ENCODE assay signal across 19 cellular contexts in the genomic region with DNA sequence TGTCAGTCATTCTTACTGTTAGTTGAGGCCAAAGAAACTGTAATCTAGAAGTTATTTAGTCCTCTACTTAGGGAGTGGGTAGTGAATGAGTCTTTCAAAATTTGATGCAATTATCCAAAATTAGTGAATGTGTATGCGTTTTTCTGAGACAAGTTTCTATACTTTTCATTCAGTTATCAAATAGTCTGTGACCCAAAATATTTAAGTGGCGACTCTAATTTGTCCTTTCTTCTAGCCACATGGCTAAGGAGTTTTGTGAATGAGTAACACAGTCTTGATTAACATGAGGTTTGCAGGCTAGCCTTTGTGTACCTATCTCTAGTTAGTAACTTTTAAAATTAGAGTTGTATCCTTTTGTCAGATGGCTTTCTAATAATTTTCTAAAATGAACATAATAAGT. TPM values are rescaled to one million over a fixed set of nuclear protein-coding genes. Genes with fewer than 3 reads are reported as not detected.
DNase-seq lines count a peak whose midpoint lies in the region; ATAC-seq and TF ChIP-seq lines count a peak whose summit lies in the region.
"Had no signal": no experiment of that assay in that cellular context is flagged by ENCODE, and none has a peak within 500 bp of the region (broad histone marks: within the 10 kb centered on the region; RNA-seq: fewer than 3 reads in every experiment).

No MANE protein-coding gene starts in this region.

- peaks cover 5% of the 10 kb centered on the region for H4K20me1 ChIP-seq in MM.1S (ENCODE audit: insufficient read depth, low read length)

- TF ChIP-seq CTCF in cardiac fibroblast (IDR thresholded peaks at IDR 0.05; ENCODE audit: low read depth, low read length) (no peak), MM.1S (IDR thresholded peaks at IDR 0.05; ENCODE audit: low read length) (no peak)

- H3K4me1 ChIP-seq in MM.1S (ENCODE audit: low read length) = peaks cover 4% of the 10 kb centered on the region; the same call in 1 of the 2 replicates
- H3K4me1 ChIP-seq: BE2C, lower lobe of right lung had no signal

- H3K4me3 ChIP-seq in cardiac fibroblast (replicated peaks in 1 of 2; ENCODE audit: low read depth in 2 of 2, low read length in 2 of 2) (no peak overlapping the region), MM.1S (ENCODE audit: low read length) (no peak overlapping the region)
- H3K4me3 ChIP-seq: lower lobe of right lung, smooth muscle cell had no signal

- H3K36me3 ChIP-seq in MM.1S (replicated peaks; ENCODE audit: insufficient read depth, low read length) = no peaks in the 10 kb centered on the region
- H3K36me3 ChIP-seq: BE2C had no signal

- no peak overlapping the region for H2AFZ ChIP-seq in MM.1S (ENCODE audit: low read length)

- peaks cover 35% of the 10 kb centered on the region for H3K27me3 ChIP-seq in MM.1S (replicated peaks; ENCODE audit: insufficient read depth, low read length)
- H3K27me3 ChIP-seq: BE2C had no signal

- H3K79me2 ChIP-seq in MM.1S (ENCODE audit: low read length) = no peaks in the 10 kb centered on the region

- no peak overlapping the region for H3K27ac ChIP-seq in MM.1S (ENCODE audit: low read length)
- H3K27ac ChIP-seq: lower lobe of right lung had no signal

- DNase-seq in AG20443 (ENCODE audit: low spot score) (peak; percentile 21), NCI-H226 (peak; percentile 14), cardiac fibroblast (ENCODE audit: low read depth in 2 of 2) (peak; percentile 19 to 76), kidney glomerular epithelial cell (lab: John Stamatoyannopoulos, UW) (peak; percentile 43), UCSD-AML1 (lab: John Stamatoyannopoulos, UW; ENCODE audit: unreplicated experiment) (no peak), NCI-H345 treated with DMSO at 0.1 percent for 48 hours (lab: John Stamatoyannopoulos, UW; ENCODE audit: unreplicated experiment) (no peak), MM.1S (no peak), left cardiac atrium (no peak)
- DNase-seq: activated T-cell treated with anti-CD3 and anti-CD28 coated beads for 4 hours; BE2C; Calu3; central memory CD4-positive, alpha-beta T cell; lower lobe of right lung; naive B cell; NCI-H1048; NCI-H2081 treated with DMSO at 0.1 percent for 48 hours; NCI-H526 treated with DMSO at 0.1 percent for 48 hours; posterior cingulate gyrus had no signal

- no peaks in the 10 kb centered on the region for H3K9me2 ChIP-seq in MM.1S (replicated peaks; ENCODE audit: insufficient read depth, low read length)

- ATAC-seq in left cardiac atrium = no peak
- ATAC-seq: lower lobe of right lung had no signal

- H3K4me2 ChIP-seq in MM.1S (ENCODE audit: low read depth, low read length) = no peak overlapping the region
- H3K4me2 ChIP-seq: smooth muscle cell had no signal

- no peaks in the 10 kb centered on the region for H3K9me3 ChIP-seq in MM.1S (replicated peaks; ENCODE audit: insufficient read depth, low read length)
- H3K9me3 ChIP-seq: BE2C, lower lobe of right lung had no signal

- no peak overlapping the region for H3K9ac ChIP-seq in MM.1S (ENCODE audit: low read length)

- intact Hi-C loops in left cardiac atrium (cut with DNase I) = loop anchor here in 1 of 2 donors (10.0 kb wide), 1 partner anchor 434 kb away; no protein-coding TSS in a partner anchor

- H3F3A ChIP-seq in MM.1S (ENCODE audit: insufficient read depth, low read length) = 0 out of 2 replicates have a peak, but pooled peaks cover 3% of the 10 kb centered on the region

RNA-seq across cellular contexts. Expression of a gene that starts 45.6 kb away (rescaled TPM):
- total RNA-seq in left cardiac atrium = 10 to 100 TPM; 27.8 to 28.7 TPM

Comparison
In these comparisons a context has a peak if more than half of its experiments do, and no peak if none do; other contexts are left out.
1. DNase-seq: peak in AG20443 (single experiment), NCI-H226 (single experiment), cardiac fibroblast (2 of 2) and kidney glomerular epithelial cell (single experiment); none in UCSD-AML1 (single experiment), NCI-H345 treated with DMSO at 0.1 percent for 48 hours (single experiment), MM.1S (single experiment) and left cardiac atrium (single experiment).